15 cellular contexts compared by ENCODE assay signal in the genomic region with DNA sequence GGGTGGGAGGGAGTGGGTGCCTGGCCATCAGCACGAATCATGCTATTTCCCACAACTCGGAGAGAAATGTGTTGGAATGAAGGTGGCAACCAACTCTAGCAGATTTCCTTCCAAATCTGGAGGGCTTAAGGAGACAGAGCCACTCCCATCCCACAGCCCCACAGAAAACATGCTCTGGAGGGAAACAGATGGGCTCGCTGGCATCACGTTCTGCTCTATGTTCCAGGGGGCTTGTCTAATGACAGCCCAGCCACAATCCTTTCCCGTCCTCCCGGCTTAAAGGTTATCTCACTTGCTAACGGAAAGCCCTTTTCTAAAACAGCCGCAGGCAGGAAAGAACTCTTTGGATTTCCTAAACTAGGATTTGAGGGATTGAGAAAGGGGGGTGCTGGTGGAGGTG.
A peak's percentile ranks its signal among the peaks of the same experiment; 100 is the strongest.
DNase-seq lines count a peak whose midpoint lies in the region; ATAC-seq and TF ChIP-seq lines count a peak whose summit lies in the region.
"Had no signal": no experiment of that assay in that cellular context is flagged by ENCODE, and none has a peak within 500 bp of the region (broad histone marks: within the 10 kb centered on the region; RNA-seq: fewer than 3 reads in every experiment).

No MANE protein-coding gene starts in this region.

- H3K4me1 ChIP-seq in SK-N-SH (ENCODE audit: control insufficient read depth in 1 of 2, insufficient read depth in 2 of 2, low read depth in 1 of 2, low read length in 1 of 2) (peaks cover 0 to 12% of the 10 kb centered on the region in 2 experiments; a peak in 1 of 4 replicates), esophagus muscularis mucosa (peaks cover 0 to 9% (median 3%) of the 10 kb centered on the region in 4 donors), vagina (no peaks in the 10 kb centered on the region)
- H3K4me1 ChIP-seq: A549, BLaER1 had no signal

- DNase-seq in SK-N-SH (peak; percentile 64), NCI-H524 treated with DMSO at 0.1 percent for 48 hours (lab: John Stamatoyannopoulos, UW) (peak; percentile 30), esophagus muscularis mucosa (ENCODE audit: extremely low spot score) (peak; percentile 83), vagina (ENCODE audit: extremely low spot score in 2 of 2) (peak; percentile 29 to 55), head of caudate nucleus (no peak)
- DNase-seq: Calu3; CD8-positive, alpha-beta T cell; DMS79 treated with DMSO at 0.1 percent for 48 hours; GF-D8; H9 had no signal

- TF ChIP-seq RAD21 in SK-N-SH (IDR thresholded peaks at IDR 0.05; ENCODE audit: low read length): no peak

- no peak for TF ChIP-seq EP300 in SK-N-SH (IDR thresholded peaks at IDR 0.05; ENCODE audit: borderline replicate concordance in 1 of 2, low read depth in 1 of 2, low read length in 1 of 2)
- no peak for TF ChIP-seq EP300 in esophagus muscularis mucosa (IDR thresholded peaks at IDR 0.05)

- H4K20me1 ChIP-seq in SK-N-SH (ENCODE audit: insufficient read depth): no peaks in the 10 kb centered on the region
- H4K20me1 ChIP-seq: BLaER1 had no signal

- no peak overlapping the region for H3K27ac ChIP-seq in SK-N-SH (ENCODE audit: low read depth in 2 of 2, low read length in 1 of 2)
- H3K27ac ChIP-seq in esophagus muscularis mucosa (replicated peaks in 1 of 4): no peak overlapping the region
- no peak overlapping the region for H3K27ac ChIP-seq in vagina
- H3K27ac ChIP-seq: 22Rv1, A549, BLaER1 had no signal

- TF ChIP-seq POLR2A in esophagus muscularis mucosa (IDR thresholded peaks at IDR 0.05; ENCODE audit: low read depth): no peak
- no peak for TF ChIP-seq POLR2A in vagina (IDR thresholded peaks at IDR 0.05)

- H3K36me3 ChIP-seq in SK-N-SH (replicated peaks in 1 of 2; ENCODE audit: control insufficient read depth in 1 of 2, insufficient read depth in 2 of 2, low read length in 1 of 2): no peaks in the 10 kb centered on the region
- H3K36me3 ChIP-seq in esophagus muscularis mucosa: no peaks in the 10 kb centered on the region
- H3K36me3 ChIP-seq in vagina: no peaks in the 10 kb centered on the region
- H3K36me3 ChIP-seq: BLaER1 had no signal

- no peaks in the 10 kb centered on the region for H3K9me3 ChIP-seq in SK-N-SH
- peaks cover 5 to 18% (median 9%) of the 10 kb centered on the region in 4 donors for H3K9me3 ChIP-seq in esophagus muscularis mucosa
- no peaks in the 10 kb centered on the region for H3K9me3 ChIP-seq in vagina

- H3K9ac ChIP-seq in SK-N-SH: no peak overlapping the region
- H3K9ac ChIP-seq: BLaER1 had no signal

- ATAC-seq in SK-N-SH treated with all-trans-retinoic acid at 6 μM for 48 hours (no peak), HG02884 (IDR thresholded peaks at IDR 0.05; ENCODE audit: unreplicated experiment) (no peak)
- ATAC-seq: A549; CD8-positive, alpha-beta T cell had no signal

- no peak overlapping the region for H2AFZ ChIP-seq in SK-N-SH (ENCODE audit: low read depth)

- intact Hi-C loops in esophagus muscularis mucosa (cut with DNase I) (no loop called here), vagina (cut with DNase I) (no loop called here), head of caudate nucleus (cut with DNase I) (no loop called here)

- CTCF ChIA-PET in SK-N-SH (lab: Yijun Ruan, JAX): no interaction called here

- 55% methylated on average over 5 of the region's 8 CpGs for WGBS in SK-N-SH (ENCODE audit: low lambda C conversion rate)
- 40% methylated on average over 8 of the region's 8 CpGs for WGBS in esophagus muscularis mucosa

- POLR2A ChIA-PET in SK-N-SH (lab: Yijun Ruan, JAX): no interaction called here

- H3K4me2 ChIP-seq in SK-N-SH: no peak overlapping the region
- H3K4me2 ChIP-seq: A549, BLaER1 had no signal

- H3F3A ChIP-seq in SK-N-SH (replicated peaks; ENCODE audit: insufficient read depth): no peaks in the 10 kb centered on the region

- TF ChIP-seq CTCF in SK-N-SH (IDR thresholded peaks at IDR 0.05): no peak
- no peak for TF ChIP-seq CTCF in esophagus muscularis mucosa (IDR thresholded peaks at IDR 0.05)
- no peak for TF ChIP-seq CTCF in vagina (IDR thresholded peaks at IDR 0.05)

- H3K27me3 ChIP-seq in SK-N-SH (ENCODE audit: insufficient read depth): no peaks in the 10 kb centered on the region
- H3K27me3 ChIP-seq in esophagus muscularis mucosa: no peaks in the 10 kb centered on the region
- H3K27me3 ChIP-seq in vagina: no peaks in the 10 kb centered on the region
- H3K27me3 ChIP-seq: BLaER1 had no signal

- H3K9me2 ChIP-seq in SK-N-SH: no peaks in the 10 kb centered on the region

- no peak overlapping the region for H3K4me3 ChIP-seq in SK-N-SH (ENCODE audit: low read depth in 2 of 2, low read length in 1 of 2)
- H3K4me3 ChIP-seq in esophagus muscularis mucosa: no peak overlapping the region
- H3K4me3 ChIP-seq in vagina: no peak overlapping the region
- H3K4me3 ChIP-seq: A549, BLaER1 had no signal

- no peaks in the 10 kb centered on the region for H3K79me2 ChIP-seq in SK-N-SH (ENCODE audit: insufficient read depth)

TF ChIP-seq in SK-N-SH, 30 proteins besides CTCF, POLR2A, EP300 and RAD21:
- TF ChIP-seq RCOR1 (IDR thresholded peaks at IDR 0.05; ENCODE audit: low read length) (no peak), YY1 (IDR thresholded peaks at IDR 0.05; ENCODE audit: low read depth) (no peak), TCF12 (IDR thresholded peaks at IDR 0.05) (no peak), POLR2AphosphoS5 (IDR thresholded peaks at IDR 0.05; ENCODE audit: low read depth, low read length) (no peak), FOSL2 (IDR thresholded peaks at IDR 0.05; ENCODE audit: borderline replicate concordance, low read depth) (no peak), RFX5 (IDR thresholded peaks at IDR 0.05; ENCODE audit: low read length) (no peak)

TF ChIP-seq in SK-N-SH treated with all-trans-retinoic acid at 6 μM for 48 hours, 23 proteins besides CTCF, POLR2A, EP300 and RAD21:
- TF ChIP-seq RARB (CRISPR knock-in tag; IDR thresholded peaks at IDR 0.05): no peak
- TF ChIP-seq TCF4 (CRISPR knock-in tag; IDR thresholded peaks at IDR 0.05; ENCODE audit: borderline replicate concordance): no peak
- TF ChIP-seq ZNF70 (CRISPR knock-in tag; IDR thresholded peaks at IDR 0.05): no peak
- TF ChIP-seq ZNF565 (CRISPR knock-in tag; conservative IDR thresholded peaks at IDR 0.05; ENCODE audit: low read depth): no peak
- TF ChIP-seq PPARA (CRISPR knock-in tag; IDR thresholded peaks at IDR 0.05; ENCODE audit: borderline replicate concordance): no peak
- TF ChIP-seq ISL1 (CRISPR knock-in tag; IDR thresholded peaks at IDR 0.05): no peak
- no peak for TF ChIP-seq ZNF8 (CRISPR knock-in tag; IDR thresholded peaks at IDR 0.05)
- TF ChIP-seq, protein P1, sequence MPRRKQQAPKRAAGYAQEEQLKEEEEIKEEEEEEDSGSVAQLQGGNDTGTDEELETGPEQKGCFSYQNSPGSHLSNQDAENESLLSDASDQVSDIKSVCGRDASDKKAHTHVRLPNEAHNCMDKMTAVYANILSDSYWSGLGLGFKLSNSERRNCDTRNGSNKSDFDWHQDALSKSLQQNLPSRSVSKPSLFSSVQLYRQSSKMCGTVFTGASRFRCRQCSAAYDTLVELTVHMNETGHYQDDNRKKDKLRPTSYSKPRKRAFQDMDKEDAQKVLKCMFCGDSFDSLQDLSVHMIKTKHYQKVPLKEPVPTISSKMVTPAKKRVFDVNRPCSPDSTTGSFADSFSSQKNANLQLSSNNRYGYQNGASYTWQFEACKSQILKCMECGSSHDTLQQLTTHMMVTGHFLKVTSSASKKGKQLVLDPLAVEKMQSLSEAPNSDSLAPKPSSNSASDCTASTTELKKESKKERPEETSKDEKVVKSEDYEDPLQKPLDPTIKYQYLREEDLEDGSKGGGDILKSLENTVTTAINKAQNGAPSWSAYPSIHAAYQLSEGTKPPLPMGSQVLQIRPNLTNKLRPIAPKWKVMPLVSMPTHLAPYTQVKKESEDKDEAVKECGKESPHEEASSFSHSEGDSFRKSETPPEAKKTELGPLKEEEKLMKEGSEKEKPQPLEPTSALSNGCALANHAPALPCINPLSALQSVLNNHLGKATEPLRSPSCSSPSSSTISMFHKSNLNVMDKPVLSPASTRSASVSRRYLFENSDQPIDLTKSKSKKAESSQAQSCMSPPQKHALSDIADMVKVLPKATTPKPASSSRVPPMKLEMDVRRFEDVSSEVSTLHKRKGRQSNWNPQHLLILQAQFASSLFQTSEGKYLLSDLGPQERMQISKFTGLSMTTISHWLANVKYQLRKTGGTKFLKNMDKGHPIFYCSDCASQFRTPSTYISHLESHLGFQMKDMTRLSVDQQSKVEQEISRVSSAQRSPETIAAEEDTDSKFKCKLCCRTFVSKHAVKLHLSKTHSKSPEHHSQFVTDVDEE (CRISPR knock-in tag; IDR thresholded peaks at IDR 0.05): no peak
- TF ChIP-seq, protein P2, sequence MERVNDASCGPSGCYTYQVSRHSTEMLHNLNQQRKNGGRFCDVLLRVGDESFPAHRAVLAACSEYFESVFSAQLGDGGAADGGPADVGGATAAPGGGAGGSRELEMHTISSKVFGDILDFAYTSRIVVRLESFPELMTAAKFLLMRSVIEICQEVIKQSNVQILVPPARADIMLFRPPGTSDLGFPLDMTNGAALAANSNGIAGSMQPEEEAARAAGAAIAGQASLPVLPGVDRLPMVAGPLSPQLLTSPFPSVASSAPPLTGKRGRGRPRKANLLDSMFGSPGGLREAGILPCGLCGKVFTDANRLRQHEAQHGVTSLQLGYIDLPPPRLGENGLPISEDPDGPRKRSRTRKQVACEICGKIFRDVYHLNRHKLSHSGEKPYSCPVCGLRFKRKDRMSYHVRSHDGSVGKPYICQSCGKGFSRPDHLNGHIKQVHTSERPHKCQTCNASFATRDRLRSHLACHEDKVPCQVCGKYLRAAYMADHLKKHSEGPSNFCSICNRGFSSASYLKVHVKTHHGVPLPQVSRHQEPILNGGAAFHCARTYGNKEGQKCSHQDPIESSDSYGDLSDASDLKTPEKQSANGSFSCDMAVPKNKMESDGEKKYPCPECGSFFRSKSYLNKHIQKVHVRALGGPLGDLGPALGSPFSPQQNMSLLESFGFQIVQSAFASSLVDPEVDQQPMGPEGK (CRISPR knock-in tag; IDR thresholded peaks at IDR 0.05; ENCODE audit: borderline replicate concordance): no peak
- no peak for TF ChIP-seq OSR1 (CRISPR knock-in tag; IDR thresholded peaks at IDR 0.05)

Comparison
In these comparisons a context has a peak if more than half of its experiments do, and no peak if none do; other contexts are left out.
1. DNase-seq: peak in SK-N-SH (single experiment), NCI-H524 treated with DMSO at 0.1 percent for 48 hours (single experiment), esophagus muscularis mucosa (single experiment) and vagina (2 of 2); none in head of caudate nucleus (0 of 42).